Comparison of ENCODE assay signal across 18 cellular contexts in the genomic region with DNA sequence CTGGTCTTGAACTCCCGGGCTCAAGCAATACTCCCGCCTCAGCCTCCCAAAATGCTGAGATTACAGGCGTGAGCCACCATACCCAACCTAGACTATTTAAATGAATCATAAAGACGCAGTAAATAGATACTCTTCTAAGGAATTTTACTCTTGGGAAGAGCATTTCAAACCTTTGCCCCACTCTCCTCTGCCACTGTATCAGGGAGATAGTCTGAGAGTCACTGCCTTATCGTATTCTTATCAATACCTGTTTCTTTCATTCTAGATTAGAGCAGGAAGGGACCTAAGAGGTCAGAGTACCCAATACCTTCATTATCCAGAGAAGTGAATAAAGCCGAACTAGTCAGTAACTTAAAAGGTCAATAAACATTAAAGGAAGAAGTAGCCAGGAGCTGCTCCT.
"Had no signal": no experiment of that assay in that cellular context is flagged by ENCODE, and none has a peak within 500 bp of the region (broad histone marks: within the 10 kb centered on the region; RNA-seq: fewer than 3 reads in every experiment).

No MANE protein-coding gene starts in this region.

- H3K4me3 Mint-ChIP-seq: effector memory CD8-positive, alpha-beta T cell; endodermal cell; memory B cell; mesothelial cell of epicardium; naive B cell had no signal

- H3K27me3 Mint-ChIP-seq: effector memory CD8-positive, alpha-beta T cell; memory B cell; naive B cell had no signal

- H3K27ac Mint-ChIP-seq: effector memory CD8-positive, alpha-beta T cell; endodermal cell; memory B cell; mesothelial cell of epicardium had no signal

- H3K36me3 Mint-ChIP-seq: naive B cell had no signal

- DNase-seq: effector CD4-positive, alpha-beta T cell; esophagus squamous epithelium; glutamatergic neuron; left cardiac atrium; left lung; left ventricle myocardium superior; lower lobe of right lung; naive B cell had no signal

- H3K36me3 ChIP-seq: esophagus squamous epithelium, gastrocnemius medialis, heart right ventricle, left lung, lower lobe of right lung had no signal

- H3K9me3 Mint-ChIP-seq: effector memory CD8-positive, alpha-beta T cell; endodermal cell; memory B cell; mesothelial cell of epicardium; naive B cell had no signal

- H3K27me3 ChIP-seq: dorsolateral prefrontal cortex, esophagus squamous epithelium, gastrocnemius medialis, heart right ventricle, left lung had no signal

- H3K4me3 ChIP-seq: coronary artery, dorsolateral prefrontal cortex, esophagus squamous epithelium, gastrocnemius medialis, heart right ventricle, left lung, lower lobe of right lung, mucosa of descending colon had no signal

- H3K27ac ChIP-seq: coronary artery, dorsolateral prefrontal cortex, epithelial cell of prostate, esophagus squamous epithelium, gastrocnemius medialis, heart right ventricle, left lung, lower lobe of right lung had no signal

- H3K9me3 ChIP-seq: esophagus squamous epithelium, gastrocnemius medialis, heart right ventricle, left lung, lower lobe of right lung, mucosa of descending colon had no signal
